20 cellular contexts compared by ENCODE assay signal in the genomic region with DNA sequence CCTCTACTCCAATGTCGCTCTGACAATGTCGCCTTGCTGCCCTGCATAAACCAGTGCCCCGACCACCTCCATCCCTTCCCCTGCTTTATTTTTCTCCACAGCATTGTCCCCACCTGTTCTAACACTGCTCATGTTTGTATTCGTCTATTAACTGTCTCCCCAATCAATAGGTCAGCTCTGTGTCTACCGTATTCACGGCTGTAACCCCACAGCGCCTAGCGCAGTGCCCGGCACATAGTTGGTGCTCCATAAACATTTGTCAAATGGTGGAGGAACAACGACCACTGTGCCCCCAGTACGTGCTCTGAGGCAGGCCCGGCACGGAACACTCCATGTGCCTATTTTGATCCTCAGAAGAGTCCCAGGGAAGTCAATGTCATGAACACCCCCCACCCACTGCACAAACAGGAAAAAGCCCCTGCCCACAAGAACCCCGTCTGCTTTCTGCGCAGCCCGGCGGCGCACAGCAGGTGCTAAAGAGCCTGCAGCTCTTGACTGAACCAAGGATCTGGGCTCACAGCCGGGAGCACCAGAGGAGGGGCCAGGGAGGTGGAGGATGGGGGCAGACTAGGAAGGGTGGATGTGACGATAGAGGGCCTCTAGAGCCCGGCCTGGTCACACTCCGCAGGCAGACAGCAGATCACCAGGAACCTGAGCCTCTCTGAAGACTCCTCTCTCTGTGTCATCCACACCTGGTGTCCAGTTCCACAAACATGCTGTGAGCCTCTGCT. TPM values are rescaled to one million over a fixed set of nuclear protein-coding genes. Genes with fewer than 3 reads are reported as not detected.
A peak's percentile ranks its signal among the peaks of the same experiment; 100 is the strongest.
DNase-seq lines count a peak whose midpoint lies in the region; ATAC-seq and TF ChIP-seq lines count a peak whose summit lies in the region.
"Had no signal": no experiment of that assay in that cellular context is flagged by ENCODE, and none has a peak within 500 bp of the region (broad histone marks: within the 10 kb centered on the region; RNA-seq: fewer than 3 reads in every experiment).

No MANE protein-coding gene starts in this region.

- H3K36me3 Mint-ChIP-seq in activated naive CD8-positive, alpha-beta T cell treated with anti-CD3 and anti-CD28 coated beads, Interleukin-2, amount 50 U/mL, for 24 hours (ENCODE audit: low read depth): no peaks in the 10 kb centered on the region
- H3K36me3 Mint-ChIP-seq in activated naive CD8-positive, alpha-beta T cell treated with anti-CD3 and anti-CD28 coated beads for 36 hours: no peaks in the 10 kb centered on the region

- H3K9me3 ChIP-seq in NT2/D1 (ENCODE audit: insufficient read depth, low read length) (no peaks in the 10 kb centered on the region), left lung (no peaks in the 10 kb centered on the region), testis (no peaks in the 10 kb centered on the region)

- H3K4me3 ChIP-seq in NT2/D1 (ENCODE audit: insufficient read length, low read depth) (no peak overlapping the region), left lung (no peak overlapping the region), testis (no peak overlapping the region)
- H3K4me3 ChIP-seq: coronary artery, lung, smooth muscle cell had no signal

- no peak for TF ChIP-seq POLR2A in testis (IDR thresholded peaks at IDR 0.05)

- H3K36me3 ChIP-seq in NT2/D1 (ENCODE audit: insufficient read depth, insufficient read length, low read length) (no peaks in the 10 kb centered on the region), left lung (no peaks in the 10 kb centered on the region), testis (ENCODE audit: low read depth, missing control alignments) (no peaks in the 10 kb centered on the region)

- no peak overlapping the region for H3K4me3 Mint-ChIP-seq in activated naive CD8-positive, alpha-beta T cell treated with anti-CD3 and anti-CD28 coated beads, Interleukin-2, amount 50 U/mL, for 24 hours
- no peak overlapping the region for H3K4me3 Mint-ChIP-seq in activated naive CD8-positive, alpha-beta T cell treated with anti-CD3 and anti-CD28 coated beads for 36 hours
- H3K4me3 Mint-ChIP-seq: activated CD4-positive, alpha-beta memory T cell treated with anti-CD3 and anti-CD28 coated beads, Interleukin-2, amount 10 ng/mL, durations not matched to agents 7 days and 5 days had no signal

- DNase-seq in activated naive CD8-positive, alpha-beta T cell treated with anti-CD3 and anti-CD28 coated beads, Interleukin-2, amount 50 U/mL, for 24 hours: no peak
- DNase-seq in activated naive CD8-positive, alpha-beta T cell treated with anti-CD3 and anti-CD28 coated beads for 36 hours: no peak
- no peak for DNase-seq in NT2/D1 (ENCODE audit: low read depth, low spot score)
- DNase-seq in left lung: peak in 1 of 2 donors; percentile 53
- no peak for DNase-seq in COR-L47 (lab: John Stamatoyannopoulos, UW)
- no peak for DNase-seq in stimulated activated naive CD4-positive, alpha-beta T cell (lab: John Stamatoyannopoulos, UW)
- DNase-seq in testis: no peak
- no peak for DNase-seq in effector CD8-positive, alpha-beta T cell (lab: John Stamatoyannopoulos, UW)
- DNase-seq: activated CD4-positive, alpha-beta memory T cell treated with anti-CD3 and anti-CD28 coated beads, Interleukin-2, amount 10 ng/mL, durations not matched to agents 7 days and 5 days; anterior cingulate cortex; DMS 273 treated with DMSO at 0.1 percent for 48 hours; Kasumi-1; NCI-H2081; T-helper 2 cell had no signal

- H3K27me3 Mint-ChIP-seq in activated naive CD8-positive, alpha-beta T cell treated with anti-CD3 and anti-CD28 coated beads, Interleukin-2, amount 50 U/mL, for 24 hours: peaks cover 6% of the 10 kb centered on the region
- no peaks in the 10 kb centered on the region for H3K27me3 Mint-ChIP-seq in activated naive CD8-positive, alpha-beta T cell treated with anti-CD3 and anti-CD28 coated beads for 36 hours

- no peaks in the 10 kb centered on the region for H3K9me3 Mint-ChIP-seq in activated naive CD8-positive, alpha-beta T cell treated with anti-CD3 and anti-CD28 coated beads, Interleukin-2, amount 50 U/mL, for 24 hours
- H3K9me3 Mint-ChIP-seq in activated naive CD8-positive, alpha-beta T cell treated with anti-CD3 and anti-CD28 coated beads for 36 hours: no peaks in the 10 kb centered on the region
- H3K9me3 Mint-ChIP-seq: activated CD4-positive, alpha-beta memory T cell treated with anti-CD3 and anti-CD28 coated beads, Interleukin-2, amount 10 ng/mL, durations not matched to agents 7 days and 5 days; activated T-helper 2 cell treated with anti-CD3 and anti-CD28 coated beads, Interferon-gamma antibody, Interleukin-2, Interleukin-4, amounts not matched to agents 10 μg/mL and 5 μg/mL and 100 μg/mL, durations not matched to agents 14 hours and 24 hours and 36 hours had no signal

- H3K4me1 Mint-ChIP-seq in activated naive CD8-positive, alpha-beta T cell treated with anti-CD3 and anti-CD28 coated beads, Interleukin-2, amount 50 U/mL, for 24 hours: peaks cover 19% of the 10 kb centered on the region
- H3K4me1 Mint-ChIP-seq in activated naive CD8-positive, alpha-beta T cell treated with anti-CD3 and anti-CD28 coated beads for 36 hours: peaks cover 18% of the 10 kb centered on the region

- peak overlapping the region; percentile 56 for H3K9ac ChIP-seq in NT2/D1 (ENCODE audit: insufficient read length, low read depth)

- H3K27me3 ChIP-seq in NT2/D1 (ENCODE audit: insufficient read depth, insufficient read length) (no peaks in the 10 kb centered on the region), left lung (no peaks in the 10 kb centered on the region), testis (no peaks in the 10 kb centered on the region)

- H3K27ac ChIP-seq in left lung: no peak overlapping the region
- no peak overlapping the region for H3K27ac ChIP-seq in testis
- H3K27ac ChIP-seq: coronary artery, HL-60 had no signal

- TF ChIP-seq CTCF in left lung (IDR thresholded peaks at IDR 0.05) (no peak), testis (IDR thresholded peaks at IDR 0.05) (no peak)

- 73 to 76% methylated on average over 22 of the region's 22 CpGs for WGBS in testis, 2 donors

- intact Hi-C loops in left lung (cut with DNase I): no loop called here
- intact Hi-C loops in testis (cut with DNase I; ENCODE audit: low total_unique reads): no loop called here

- peak overlapping the region; percentile 10 for H3K27ac Mint-ChIP-seq in activated naive CD8-positive, alpha-beta T cell treated with anti-CD3 and anti-CD28 coated beads, Interleukin-2, amount 50 U/mL, for 24 hours
- H3K27ac Mint-ChIP-seq in activated naive CD8-positive, alpha-beta T cell treated with anti-CD3 and anti-CD28 coated beads for 36 hours: no peak overlapping the region
- H3K27ac Mint-ChIP-seq: activated CD4-positive, alpha-beta memory T cell treated with anti-CD3 and anti-CD28 coated beads, Interleukin-2, amount 10 ng/mL, durations not matched to agents 7 days and 5 days; activated T-helper 2 cell treated with anti-CD3 and anti-CD28 coated beads, Interferon-gamma antibody, Interleukin-2, Interleukin-4, amounts not matched to agents 10 μg/mL and 5 μg/mL and 100 μg/mL, durations not matched to agents 14 hours and 24 hours and 36 hours had no signal

- peaks cover 7% of the 10 kb centered on the region for H3K4me1 ChIP-seq in NT2/D1 (ENCODE audit: insufficient read depth, insufficient read length)
- H3K4me1 ChIP-seq in left lung: peaks cover 11 to 24% of the 10 kb centered on the region in 2 donors
- no peaks in the 10 kb centered on the region for H3K4me1 ChIP-seq in testis

- ATAC-seq in activated naive CD8-positive, alpha-beta T cell treated with anti-CD3 and anti-CD28 coated beads, Interleukin-2, amount 50 U/mL, for 24 hours: no peak
- peak; percentile 59 for ATAC-seq in left lung

RNA-seq across cellular contexts. Expression of gene CEACAM16, which starts 1.8 kb away (rescaled TPM):
- total RNA-seq in activated naive CD8-positive, alpha-beta T cell treated with anti-CD3 and anti-CD28 coated beads for 36 hours: not detected
- total RNA-seq in left lung (under 1 TPM in 1 of 2 donors, not detected in 1; 0.20 TPM), testis (under 1 TPM in 1 of 2 donors, not detected in 1; 0.50 TPM)
- polyA plus RNA-seq in testis (ENCODE audit: insufficient read depth, low read depth, low replicate concordance): not detected
- total RNA-seq: activated CD4-positive, alpha-beta memory T cell treated with anti-CD3 and anti-CD28 coated beads, Interleukin-2, amount 10 ng/mL, durations not matched to agents 7 days and 5 days; activated T-helper 2 cell treated with anti-CD3 and anti-CD28 coated beads, Interferon-gamma antibody, Interleukin-2, Interleukin-4, amounts not matched to agents 10 μg/mL and 5 μg/mL and 100 μg/mL, durations not matched to agents 14 hours and 24 hours and 36 hours; fibroblast of lung; smooth muscle cell had no signal
- polyA plus RNA-seq: fibroblast of lung, lung, smooth muscle cell had no signal

RNA-seq across cellular contexts. Expression of gene CEACAM19, which starts 25.8 kb away (rescaled TPM):
- total RNA-seq in activated naive CD8-positive, alpha-beta T cell treated with anti-CD3 and anti-CD28 coated beads for 36 hours: 1 to 10 TPM in 1 of 2 experiments, under 1 TPM in 1; 0.62 to 1.4 TPM
- total RNA-seq in left lung (1 to 10 TPM; 4.1 to 5.4 TPM), testis (10 to 100 TPM in 1 of 2 donors, 1 to 10 TPM in 1; 9.9 to 11.2 TPM)
- 14.7 TPM for polyA plus RNA-seq in testis (ENCODE audit: insufficient read depth, low read depth, low replicate concordance)

RNA-seq across cellular contexts. Expression of gene BCL3, which starts 51.4 kb away (rescaled TPM):
- total RNA-seq in activated naive CD8-positive, alpha-beta T cell treated with anti-CD3 and anti-CD28 coated beads for 36 hours: 10 to 100 TPM; 19.0 to 23.8 TPM
- total RNA-seq in left lung (10 to 100 TPM; 48.2 to 79.9 TPM), testis (10 to 100 TPM; 31.7 to 38.1 TPM)
- polyA plus RNA-seq in testis (ENCODE audit: insufficient read depth, low read depth, low replicate concordance): 15.5 TPM

RNA-seq across cellular contexts. Expression of gene PVR, which starts 53.4 kb away (rescaled TPM):
- total RNA-seq in activated naive CD8-positive, alpha-beta T cell treated with anti-CD3 and anti-CD28 coated beads for 36 hours: 10 to 100 TPM; 14.5 TPM
- total RNA-seq in left lung: 10 to 100 TPM; 46.3 to 67.9 TPM
- 10 to 100 TPM; 29.1 to 41.1 TPM for total RNA-seq in testis
- polyA plus RNA-seq in testis (ENCODE audit: insufficient read depth, low read depth, low replicate concordance): 31.9 TPM
